In the genomic region with DNA sequence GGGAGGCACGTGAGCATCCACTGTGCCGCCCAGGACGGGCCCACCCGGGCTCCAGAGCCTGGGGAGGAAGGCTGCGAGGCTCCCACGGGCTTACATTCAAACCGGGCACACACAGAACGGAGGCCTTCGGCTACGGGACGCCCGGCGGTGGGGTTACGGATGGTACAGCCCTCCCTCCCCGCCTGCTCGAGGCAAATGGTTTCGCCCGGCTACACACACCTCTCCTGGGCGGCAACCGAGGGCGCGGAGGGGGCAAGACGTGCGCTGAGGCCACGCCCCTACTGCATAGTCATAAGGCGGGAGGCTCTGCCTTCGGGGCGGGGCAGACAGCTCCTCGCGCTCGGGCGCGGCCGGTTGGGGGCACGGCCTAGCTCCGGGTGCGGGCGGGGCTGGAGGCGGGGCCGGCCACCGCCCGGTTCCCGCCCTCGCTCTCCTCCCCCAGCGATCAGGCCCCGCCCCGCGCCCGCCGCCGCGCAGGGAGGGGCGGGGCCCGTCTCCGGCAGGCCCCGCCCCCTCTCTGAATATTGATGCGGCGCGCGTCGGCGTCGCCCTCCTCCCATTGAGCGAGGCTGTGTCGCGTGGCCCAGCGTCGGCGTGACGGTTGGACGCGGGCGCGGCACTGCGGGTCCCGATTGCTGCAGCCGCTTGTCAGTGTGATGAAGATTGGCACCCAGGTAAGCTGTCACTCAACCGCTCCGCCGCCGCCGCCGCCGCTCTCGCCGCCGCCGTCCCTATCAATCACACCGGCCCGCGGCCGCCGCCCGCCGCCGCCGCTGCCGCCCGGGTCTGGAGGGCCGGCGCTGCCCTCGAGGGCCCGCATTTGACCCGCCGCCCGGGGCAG, we compare ENCODE assay signal across 8 cellular contexts. TPM values are rescaled to one million over a fixed set of nuclear protein-coding genes. Genes with fewer than 3 reads are reported as not detected.
DNase-seq lines count a peak whose midpoint lies in the region; ATAC-seq and TF ChIP-seq lines count a peak whose summit lies in the region.

A gene with protein sequence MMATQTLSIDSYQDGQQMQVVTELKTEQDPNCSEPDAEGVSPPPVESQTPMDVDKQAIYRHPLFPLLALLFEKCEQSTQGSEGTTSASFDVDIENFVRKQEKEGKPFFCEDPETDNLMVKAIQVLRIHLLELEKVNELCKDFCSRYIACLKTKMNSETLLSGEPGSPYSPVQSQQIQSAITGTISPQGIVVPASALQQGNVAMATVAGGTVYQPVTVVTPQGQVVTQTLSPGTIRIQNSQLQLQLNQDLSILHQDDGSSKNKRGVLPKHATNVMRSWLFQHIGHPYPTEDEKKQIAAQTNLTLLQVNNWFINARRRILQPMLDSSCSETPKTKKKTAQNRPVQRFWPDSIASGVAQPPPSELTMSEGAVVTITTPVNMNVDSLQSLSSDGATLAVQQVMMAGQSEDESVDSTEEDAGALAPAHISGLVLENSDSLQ (plus strand): TSS at position 572 of the 841 bp plus-strand sequence. CDS start 29,820 bp downstream, outside the sequence.

- no peaks in the 10 kb centered on the region for H4K20me1 ChIP-seq in SK-N-SH (ENCODE audit: insufficient read depth)

- peaks cover 35% of the 10 kb centered on the region for H3K79me2 ChIP-seq in SK-N-SH (ENCODE audit: insufficient read depth)

- H3K27ac ChIP-seq in SK-N-SH (ENCODE audit: low read depth in 2 of 2, low read length in 1 of 2): peak within 1 kb of the TSS; percentile 88

- peak within 1 kb of the TSS; percentile 98 for H3K4me2 ChIP-seq in SK-N-SH

- DNase-seq in GM10266 (ENCODE audit: extremely low spot score): peak; percentile 99
- DNase-seq in NCI-H1092 (lab: John Stamatoyannopoulos, UW): peak; percentile 99
- DNase-seq in SK-N-SH: peak; percentile 98
- DNase-seq in activated naive CD4-positive, alpha-beta T cell treated with anti-CD3 and anti-CD28 coated beads, Interleukin-2, amount 50 U/mL, for 16 hours: peak; percentile 99
- DNase-seq in germinal center (ENCODE audit: low spot score): peak; percentile 100
- DNase-seq in non-pigmented ciliary epithelial cell (ENCODE audit: low read depth): peak; percentile 88
- DNase-seq in superior temporal gyrus (ENCODE audit: extremely low spot score): peak; percentile 96

- TF ChIP-seq RAD21 in SK-N-SH (IDR thresholded peaks at IDR 0.05; ENCODE audit: low read length): no peak

- peaks cover 0 to 7% of the 10 kb centered on the region in 2 experiments for H3K36me3 ChIP-seq in SK-N-SH (replicated peaks in 1 of 2; ENCODE audit: control insufficient read depth in 1 of 2, insufficient read depth in 2 of 2, low read length in 1 of 2)

- CTCF ChIA-PET in SK-N-SH (lab: Yijun Ruan, JAX): no interaction called here

- TF ChIP-seq EP300 in SK-N-SH (IDR thresholded peaks at IDR 0.05; ENCODE audit: borderline replicate concordance in 1 of 2, low read depth in 1 of 2, low read length in 1 of 2): peak in 1 of 2 experiments; percentile 31; a peak in 1 of 4 replicates

- peaks cover 3% of the 10 kb centered on the region for H3F3A ChIP-seq in SK-N-SH (replicated peaks; ENCODE audit: insufficient read depth)

- H3K4me3 ChIP-seq in SK-N-SH (ENCODE audit: low read depth in 2 of 2, low read length in 1 of 2): peak within 1 kb of the TSS; percentile 74 to 82

- peak within 1 kb of the TSS; percentile 99 for H2AFZ ChIP-seq in SK-N-SH (ENCODE audit: low read depth)

- no peaks in the 10 kb centered on the region for H3K27me3 ChIP-seq in SK-N-SH (ENCODE audit: insufficient read depth)

- POLR2A ChIA-PET in SK-N-SH (lab: Yijun Ruan, JAX): interaction anchor here (1.0 to 1.3 kb wide), 2 partner anchors 82 to 685 kb away, joined by 3 read pairs; a partner anchor contains a TSS

- H3K9me3 ChIP-seq in SK-N-SH: 0 out of 2 replicates have a peak, but pooled peaks cover 4% of the 10 kb centered on the region

- TF ChIP-seq CTCF in GM10266 (IDR thresholded peaks at IDR 0.05; ENCODE audit: control insufficient read depth, insufficient read depth, low read depth, missing control alignments) (no peak), SK-N-SH (IDR thresholded peaks at IDR 0.05) (no peak)

- ATAC-seq in HG02610 (IDR thresholded peaks at IDR 0.05; ENCODE audit: unreplicated experiment): peak; percentile 87

- peak within 1 kb of the TSS; percentile 89 for H3K9ac ChIP-seq in SK-N-SH

- peaks cover 0 to 9% of the 10 kb centered on the region in 2 experiments; a peak in 1 of 4 replicates for H3K4me1 ChIP-seq in SK-N-SH (ENCODE audit: control insufficient read depth in 1 of 2, insufficient read depth in 2 of 2, low read depth in 1 of 2, low read length in 1 of 2)

- WGBS in SK-N-SH (ENCODE audit: low lambda C conversion rate): 1% methylated on average over 13 of the region's 106 CpGs

- H3K9me2 ChIP-seq in SK-N-SH: no peaks in the 10 kb centered on the region

TF ChIP-seq in SK-N-SH, 30 proteins besides CTCF, POLR2A, EP300 and RAD21 (continues in another document):
- TF ChIP-seq FOXJ3 (CRISPR knock-in tag; IDR thresholded peaks at IDR 0.05): no peak
- TF ChIP-seq CHD2 (IDR thresholded peaks at IDR 0.05; ENCODE audit: low read length, partially characterized antibody): peak; percentile 13
- TF ChIP-seq FOXM1 (IDR thresholded peaks at IDR 0.05; ENCODE audit: low read depth): no peak
- no peak for TF ChIP-seq EZH2phosphoT487 (IDR thresholded peaks at IDR 0.05; ENCODE audit: borderline replicate concordance, low read depth)
- TF ChIP-seq MXI1 (IDR thresholded peaks at IDR 0.05; ENCODE audit: low read depth, low read length): peak; percentile 65; the same call in 1 of the 2 replicates
- no peak for TF ChIP-seq RXRA (IDR thresholded peaks at IDR 0.05; ENCODE audit: borderline replicate concordance, low read depth)
- TF ChIP-seq ELF1 (IDR thresholded peaks at IDR 0.05): no peak
- TF ChIP-seq, protein P1, sequence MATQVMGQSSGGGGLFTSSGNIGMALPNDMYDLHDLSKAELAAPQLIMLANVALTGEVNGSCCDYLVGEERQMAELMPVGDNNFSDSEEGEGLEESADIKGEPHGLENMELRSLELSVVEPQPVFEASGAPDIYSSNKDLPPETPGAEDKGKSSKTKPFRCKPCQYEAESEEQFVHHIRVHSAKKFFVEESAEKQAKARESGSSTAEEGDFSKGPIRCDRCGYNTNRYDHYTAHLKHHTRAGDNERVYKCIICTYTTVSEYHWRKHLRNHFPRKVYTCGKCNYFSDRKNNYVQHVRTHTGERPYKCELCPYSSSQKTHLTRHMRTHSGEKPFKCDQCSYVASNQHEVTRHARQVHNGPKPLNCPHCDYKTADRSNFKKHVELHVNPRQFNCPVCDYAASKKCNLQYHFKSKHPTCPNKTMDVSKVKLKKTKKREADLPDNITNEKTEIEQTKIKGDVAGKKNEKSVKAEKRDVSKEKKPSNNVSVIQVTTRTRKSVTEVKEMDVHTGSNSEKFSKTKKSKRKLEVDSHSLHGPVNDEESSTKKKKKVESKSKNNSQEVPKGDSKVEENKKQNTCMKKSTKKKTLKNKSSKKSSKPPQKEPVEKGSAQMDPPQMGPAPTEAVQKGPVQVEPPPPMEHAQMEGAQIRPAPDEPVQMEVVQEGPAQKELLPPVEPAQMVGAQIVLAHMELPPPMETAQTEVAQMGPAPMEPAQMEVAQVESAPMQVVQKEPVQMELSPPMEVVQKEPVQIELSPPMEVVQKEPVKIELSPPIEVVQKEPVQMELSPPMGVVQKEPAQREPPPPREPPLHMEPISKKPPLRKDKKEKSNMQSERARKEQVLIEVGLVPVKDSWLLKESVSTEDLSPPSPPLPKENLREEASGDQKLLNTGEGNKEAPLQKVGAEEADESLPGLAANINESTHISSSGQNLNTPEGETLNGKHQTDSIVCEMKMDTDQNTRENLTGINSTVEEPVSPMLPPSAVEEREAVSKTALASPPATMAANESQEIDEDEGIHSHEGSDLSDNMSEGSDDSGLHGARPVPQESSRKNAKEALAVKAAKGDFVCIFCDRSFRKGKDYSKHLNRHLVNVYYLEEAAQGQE (IDR thresholded peaks at IDR 0.05; ENCODE audit: low read depth, low read length): no peak
- peak; percentile 53; the same call in 1 of the 2 replicates for TF ChIP-seq POLR2AphosphoS5 (IDR thresholded peaks at IDR 0.05; ENCODE audit: low read depth, low read length)
- no peak for TF ChIP-seq NFIC (IDR thresholded peaks at IDR 0.05; ENCODE audit: borderline replicate concordance)
- TF ChIP-seq RCOR1 (IDR thresholded peaks at IDR 0.05; ENCODE audit: low read length): peak; percentile 23; the same call in 1 of the 2 replicates
- TF ChIP-seq FOSL2 (IDR thresholded peaks at IDR 0.05; ENCODE audit: borderline replicate concordance, low read depth): no peak
- TF ChIP-seq, protein P2, sequence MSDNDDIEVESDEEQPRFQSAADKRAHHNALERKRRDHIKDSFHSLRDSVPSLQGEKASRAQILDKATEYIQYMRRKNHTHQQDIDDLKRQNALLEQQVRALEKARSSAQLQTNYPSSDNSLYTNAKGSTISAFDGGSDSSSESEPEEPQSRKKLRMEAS (IDR thresholded peaks at IDR 0.05; ENCODE audit: low read depth): peak; percentile 71
- peak; percentile 15; the same call in 1 of the 2 replicates for TF ChIP-seq JUND (IDR thresholded peaks at IDR 0.05)
- TF ChIP-seq, protein P3, sequence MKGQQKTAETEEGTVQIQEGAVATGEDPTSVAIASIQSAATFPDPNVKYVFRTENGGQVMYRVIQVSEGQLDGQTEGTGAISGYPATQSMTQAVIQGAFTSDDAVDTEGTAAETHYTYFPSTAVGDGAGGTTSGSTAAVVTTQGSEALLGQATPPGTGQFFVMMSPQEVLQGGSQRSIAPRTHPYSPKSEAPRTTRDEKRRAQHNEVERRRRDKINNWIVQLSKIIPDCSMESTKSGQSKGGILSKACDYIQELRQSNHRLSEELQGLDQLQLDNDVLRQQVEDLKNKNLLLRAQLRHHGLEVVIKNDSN (IDR thresholded peaks at IDR 0.05; ENCODE audit: borderline replicate concordance, low read depth): peak; percentile 87
- TF ChIP-seq TAF1 (IDR thresholded peaks at IDR 0.05; ENCODE audit: borderline replicate concordance, low read depth, low read length): no peak
- no peak for TF ChIP-seq SMC3 (IDR thresholded peaks at IDR 0.05; ENCODE audit: low read depth, low read length)
- TF ChIP-seq SIN3A (IDR thresholded peaks at IDR 0.05; ENCODE audit: borderline replicate concordance, low read depth, low read length): peak; percentile 18; the same call in 1 of the 2 replicates
- no peak for TF ChIP-seq MEF2A (IDR thresholded peaks at IDR 0.05; ENCODE audit: borderline replicate concordance, low read depth)
- no peak for TF ChIP-seq TEAD4 (IDR thresholded peaks at IDR 0.05; ENCODE audit: borderline replicate concordance, insufficient read depth)

RNA-seq across cellular contexts. Expression of the gene that starts here (rescaled TPM):
- polyA plus RNA-seq in SK-N-SH (2012; rRNA removed): 17.8 and 21.7 TPM in 2 replicates
- 11.2 and 19.4 TPM in 2 replicates for polyA plus RNA-seq in SK-N-SH (2012; cell fraction: cytosol; rRNA removed)
- polyA plus RNA-seq in SK-N-SH (2012; cell fraction: nucleus; rRNA removed): 18.7 and 20.5 TPM in 2 replicates

Comparison
In these comparisons a context has a peak if more than half of its experiments do, and no peak if none do; other contexts are left out.
1. Peak in every context shown above with its lines: DNase-seq, ATAC-seq, H3K4me3 ChIP-seq and H3K27ac ChIP-seq.